ENCODE assay signal across 33 cellular contexts in genomic region chr1:15394261-15394543, GRCh38. TPM values are rescaled to one million over a fixed set of nuclear protein-coding genes. Genes with fewer than 3 reads are reported as not detected.
"Had no signal": no experiment of that assay in that cellular context is flagged by ENCODE, and none has a peak within 500 bp of the region (broad histone marks: within the 10 kb centered on the region; RNA-seq: fewer than 3 reads in every experiment).

No MANE protein-coding gene starts in this region.

- H3K9me3 ChIP-seq: colonic mucosa, gastrocnemius medialis, neutrophil, pancreas, suprapubic skin, transverse colon, vagina had no signal

- DNase-seq: colonic mucosa; effector CD8-positive, alpha-beta T cell; endodermal cell; foreskin fibroblast; gastrocnemius medialis; heart left ventricle; hippocampal formation; kidney glomerular epithelial cell; left ventricle myocardium superior; naive thymus-derived CD8-positive, alpha-beta T cell; nephron progenitor cell; pancreas; stimulated activated CD4-positive, alpha-beta T cell treated with anti-CD3 and anti-CD28 coated beads, Interleukin-12 subunit alpha, Interleukin-12 subunit beta, amount 100 ng/mL, for 4 hours; stimulated activated CD4-positive, alpha-beta T cell treated with anti-CD3 and anti-CD28 coated beads, Interleukin-1b, Interleukin-23, amount 100 ng/mL, for 48 hours; stimulated activated CD4-positive, alpha-beta T cell treated with anti-CD3 and anti-CD28 coated beads, Interleukin-4, amount 100 ng/mL, for 1 hour; stimulated activated CD8-positive, alpha-beta memory T cell treated with anti-CD3 and anti-CD28 coated beads, Interleukin-4, amount 100 ng/mL, for 48 hours; stimulated activated naive CD4-positive, alpha-beta T cell; stimulated activated naive CD8-positive, alpha-beta T cell treated with anti-CD3 and anti-CD28 coated beads, Interleukin-15, amount 100 ng/mL, for 72 hours; transverse colon had no signal

- H3K27me3 Mint-ChIP-seq: naive thymus-derived CD8-positive, alpha-beta T cell; stimulated activated naive CD8-positive, alpha-beta T cell treated with anti-CD3 and anti-CD28 coated beads, Interleukin-15, amount 100 ng/mL, for 72 hours had no signal

- H3K9me3 Mint-ChIP-seq: dendritic cell treated with granulocyte-macrophage colony-stimulating factor and Interleukin-4, amounts not matched to agents 40 ng/mL and 50 ng/mL, for 4 days; memory B cell had no signal

- FAIRE-seq: islet of Langerhans, pancreas had no signal

- H3K27me3 ChIP-seq: colonic mucosa, gastrocnemius medialis, heart left ventricle, neutrophil, pancreas, suprapubic skin, transverse colon, vagina had no signal

- ATAC-seq: esophagus mucosa; gastrocnemius medialis; heart left ventricle; left ventricle myocardium superior; naive thymus-derived CD8-positive, alpha-beta T cell; sciatic nerve; stimulated activated naive CD8-positive, alpha-beta T cell treated with anti-CD3 and anti-CD28 coated beads, Interleukin-15, amount 100 ng/mL, for 72 hours had no signal

- H3K36me3 ChIP-seq: colonic mucosa, gastrocnemius medialis, heart left ventricle, neutrophil, pancreas, suprapubic skin, transverse colon, vagina had no signal

- H3K27ac ChIP-seq: colonic mucosa, epithelial cell of prostate, gastrocnemius medialis, heart left ventricle, neutrophil, pancreas, suprapubic skin, transverse colon, vagina had no signal

- H3K4me2 ChIP-seq: smooth muscle cell had no signal

- H3K27ac Mint-ChIP-seq: dendritic cell treated with granulocyte-macrophage colony-stimulating factor and Interleukin-4, amounts not matched to agents 40 ng/mL and 50 ng/mL, for 4 days; endodermal cell; memory B cell; mesothelial cell of epicardium; nephron progenitor cell; stimulated activated naive CD8-positive, alpha-beta T cell treated with anti-CD3 and anti-CD28 coated beads, Interleukin-15, amount 100 ng/mL, for 72 hours had no signal

- H3K36me3 Mint-ChIP-seq: mesothelial cell of epicardium; naive thymus-derived CD8-positive, alpha-beta T cell had no signal

- H3K4me1 ChIP-seq: gastrocnemius medialis, heart left ventricle, pancreas, vagina had no signal

- H3K4me3 ChIP-seq: colonic mucosa, gastrocnemius medialis, heart left ventricle, lung, pancreas, smooth muscle cell, suprapubic skin, transverse colon, vagina had no signal

- H3K4me3 Mint-ChIP-seq: dendritic cell treated with granulocyte-macrophage colony-stimulating factor and Interleukin-4, amounts not matched to agents 40 ng/mL and 50 ng/mL, for 4 days; endodermal cell; memory B cell; mesothelial cell of epicardium; naive thymus-derived CD8-positive, alpha-beta T cell; nephron progenitor cell; stimulated activated naive CD8-positive, alpha-beta T cell treated with anti-CD3 and anti-CD28 coated beads, Interleukin-15, amount 100 ng/mL, for 72 hours had no signal

- H3K4me1 Mint-ChIP-seq: memory B cell; mesothelial cell of epicardium; naive thymus-derived CD8-positive, alpha-beta T cell; nephron progenitor cell; stimulated activated naive CD8-positive, alpha-beta T cell treated with anti-CD3 and anti-CD28 coated beads, Interleukin-15, amount 100 ng/mL, for 72 hours had no signal

RNA-seq across cellular contexts. Expression of gene CTRC, which starts 44.0 kb away (rescaled TPM):
- total RNA-seq: chondrocyte, endodermal cell, esophagus mucosa, left ventricle myocardium superior, smooth muscle cell, ureter, vagina had no signal
- polyA plus RNA-seq: heart left ventricle had no signal
